ENCODE assay signal across 21 cellular contexts in genomic region chr1:178940022-178940765, GRCh38.
DNase-seq lines count a peak whose midpoint lies in the region; ATAC-seq and TF ChIP-seq lines count a peak whose summit lies in the region.
"Had no signal": no experiment of that assay in that cellular context is flagged by ENCODE, and none has a peak within 500 bp of the region (broad histone marks: within the 10 kb centered on the region; RNA-seq: fewer than 3 reads in every experiment).

No MANE protein-coding gene starts in this region.

- H3K27me3 Mint-ChIP-seq in endodermal cell (ENCODE audit: insufficient read depth), result no peaks in the 10 kb centered on the region
- peaks cover 7% of the 10 kb centered on the region for H3K27me3 Mint-ChIP-seq in activated T-helper 1 cell treated with anti-CD3 and anti-CD28 coated beads, Interleukin-12 subunit alpha, Interleukin-12 subunit beta, Interleukin-2, Interleukin-4 antibody, amounts not matched to agents 30 ng/mL and 10 ng/mL and 1 ng/mL, durations not matched to agents 14 hours and 24 hours and 36 hours (ENCODE audit: insufficient read depth)
- H3K27me3 Mint-ChIP-seq: activated CD4-positive, alpha-beta T cell treated with anti-CD3 and anti-CD28 coated beads, Interleukin-2, amount 10 ng/mL, durations not matched to agents 7 days and 5 days had no signal

- H3K36me3 ChIP-seq in heart left ventricle (no peaks in the 10 kb centered on the region), endodermal cell (ENCODE audit: control insufficient read depth, insufficient read depth, low read length) (no peaks in the 10 kb centered on the region), muscle layer of colon (ENCODE audit: insufficient read depth, low read length) (no peaks in the 10 kb centered on the region), tibial nerve (no peaks in the 10 kb centered on the region)
- H3K36me3 ChIP-seq: left lung had no signal

- H3K27ac ChIP-seq in heart left ventricle (peak overlapping the region in 9 of 12 donors; percentile 14 to 89 (median 86)), endodermal cell (ENCODE audit: low read depth, low read length) (no peak overlapping the region), muscle layer of colon (ENCODE audit: low read depth, low read length) (peak overlapping the region; percentile 92), tibial nerve (peak overlapping the region in 3 of 4 donors; percentile 56 to 88 (median 87))
- H3K27ac ChIP-seq: left lung had no signal

- no peak for TF ChIP-seq EP300 in tibial nerve (IDR thresholded peaks at IDR 0.05)

- H3K9me3 ChIP-seq in heart left ventricle (no peaks in the 10 kb centered on the region), endodermal cell (ENCODE audit: control insufficient read depth, low read length) (no peaks in the 10 kb centered on the region), muscle layer of colon (ENCODE audit: low read length) (no peaks in the 10 kb centered on the region), tibial nerve (no peaks in the 10 kb centered on the region)
- H3K9me3 ChIP-seq: left lung had no signal

- H3K4me1 ChIP-seq in heart left ventricle (peaks cover 5 to 52% (median 23%) of the 10 kb centered on the region in 12 donors), endodermal cell (ENCODE audit: control insufficient read depth, insufficient read depth, low read length) (no peaks in the 10 kb centered on the region), muscle layer of colon (ENCODE audit: insufficient read depth, low read length) (peaks cover 50% of the 10 kb centered on the region), tibial nerve (peaks cover 0 to 68% (median 16%) of the 10 kb centered on the region in 4 donors)
- H3K4me1 ChIP-seq: left lung had no signal

- no peak overlapping the region for H3K9ac ChIP-seq in endodermal cell (ENCODE audit: extremely low read depth, low read length, poor library complexity, severe bottlenecking)
- H3K9ac ChIP-seq in muscle layer of colon (ENCODE audit: low read length), result no peak overlapping the region

- H3K4me1 Mint-ChIP-seq in endodermal cell, result no peaks in the 10 kb centered on the region
- peaks cover 5% of the 10 kb centered on the region for H3K4me1 Mint-ChIP-seq in activated T-helper 1 cell treated with anti-CD3 and anti-CD28 coated beads, Interleukin-12 subunit alpha, Interleukin-12 subunit beta, Interleukin-2, Interleukin-4 antibody, amounts not matched to agents 30 ng/mL and 10 ng/mL and 1 ng/mL, durations not matched to agents 14 hours and 24 hours and 36 hours (ENCODE audit: low read depth)
- H3K4me1 Mint-ChIP-seq: CD4-positive, CD25-positive, alpha-beta regulatory T cell had no signal

- no peak overlapping the region for H3K27ac Mint-ChIP-seq in endodermal cell
- no peak overlapping the region for H3K27ac Mint-ChIP-seq in activated T-helper 1 cell treated with anti-CD3 and anti-CD28 coated beads, Interleukin-12 subunit alpha, Interleukin-12 subunit beta, Interleukin-2, Interleukin-4 antibody, amounts not matched to agents 30 ng/mL and 10 ng/mL and 1 ng/mL, durations not matched to agents 14 hours and 24 hours and 36 hours
- H3K27ac Mint-ChIP-seq: activated CD4-positive, alpha-beta T cell treated with anti-CD3 and anti-CD28 coated beads, Interleukin-2, amount 10 ng/mL, durations not matched to agents 7 days and 5 days; activated naive CD8-positive, alpha-beta T cell; activated T-cell treated with anti-CD3 and anti-CD28 coated beads, Interleukin-2, amount 50 U/mL, for 24 hours; GM23338; natural killer cell treated with Interleukin-12 subunit alpha and Interleukin-12 subunit beta and Interleukin-15 and Interleukin-18, amount 100 ng/mL, for 72 hours had no signal

- no peak overlapping the region for H3K4me3 ChIP-seq in heart left ventricle
- H3K4me3 ChIP-seq in endodermal cell (ENCODE audit: low read length), result no peak overlapping the region
- peak overlapping the region in 1 of 2 donors; percentile 12 for H3K4me3 ChIP-seq in muscle layer of colon (ENCODE audit: low read depth in 1 of 2, low read length in 2 of 2)
- H3K4me3 ChIP-seq in tibial nerve, result no peak overlapping the region
- H3K4me3 ChIP-seq: GM23338, left lung had no signal

- H3K9me3 Mint-ChIP-seq in endodermal cell, result no peaks in the 10 kb centered on the region
- no peaks in the 10 kb centered on the region for H3K9me3 Mint-ChIP-seq in activated T-helper 1 cell treated with anti-CD3 and anti-CD28 coated beads, Interleukin-12 subunit alpha, Interleukin-12 subunit beta, Interleukin-2, Interleukin-4 antibody, amounts not matched to agents 30 ng/mL and 10 ng/mL and 1 ng/mL, durations not matched to agents 14 hours and 24 hours and 36 hours
- H3K9me3 Mint-ChIP-seq: activated CD4-positive, alpha-beta T cell treated with anti-CD3 and anti-CD28 coated beads, Interleukin-2, amount 10 ng/mL, durations not matched to agents 7 days and 5 days; activated T-cell treated with anti-CD3 and anti-CD28 coated beads, Interleukin-2, amount 50 U/mL, for 24 hours; GM23338; natural killer cell treated with Interleukin-12 subunit alpha and Interleukin-12 subunit beta and Interleukin-15 and Interleukin-18, amount 100 ng/mL, for 72 hours had no signal

- 84 to 86% (median 85%) methylated on average over 11 of the region's 11 CpGs for WGBS in heart left ventricle, 4 donors
- 94 to 99% methylated on average over 9 to 11 of the region's 11 CpGs for WGBS in endodermal cell (ENCODE audit: insufficient coverage in 1 of 2, insufficient read length in 1 of 2), 2 experiments
- 59 to 61% methylated on average over 11 of the region's 11 CpGs for WGBS in tibial nerve, 2 donors

- H3K27me3 ChIP-seq in heart left ventricle (no peaks in the 10 kb centered on the region), endodermal cell (ENCODE audit: control insufficient read depth, insufficient read depth, low read length, poor library complexity, severe bottlenecking) (no peaks in the 10 kb centered on the region), muscle layer of colon (ENCODE audit: control insufficient read depth in 1 of 2, insufficient read depth in 2 of 2, low read length in 2 of 2) (no peaks in the 10 kb centered on the region), tibial nerve (no peaks in the 10 kb centered on the region)
- H3K27me3 ChIP-seq: left lung had no signal

- H3K4me3 Mint-ChIP-seq in endodermal cell, result no peak overlapping the region
- H3K4me3 Mint-ChIP-seq in activated T-helper 1 cell treated with anti-CD3 and anti-CD28 coated beads, Interleukin-12 subunit alpha, Interleukin-12 subunit beta, Interleukin-2, Interleukin-4 antibody, amounts not matched to agents 30 ng/mL and 10 ng/mL and 1 ng/mL, durations not matched to agents 14 hours and 24 hours and 36 hours, result no peak overlapping the region
- H3K4me3 Mint-ChIP-seq: activated CD4-positive, alpha-beta T cell treated with anti-CD3 and anti-CD28 coated beads, Interleukin-2, amount 10 ng/mL, durations not matched to agents 7 days and 5 days; activated naive CD8-positive, alpha-beta T cell; activated T-cell treated with anti-CD3 and anti-CD28 coated beads, Interleukin-2, amount 50 U/mL, for 24 hours; CD4-positive, CD25-positive, alpha-beta regulatory T cell; GM23338; natural killer cell treated with Interleukin-12 subunit alpha and Interleukin-12 subunit beta and Interleukin-15 and Interleukin-18, amount 100 ng/mL, for 72 hours had no signal

- no peak for TF ChIP-seq CTCF in heart left ventricle (IDR thresholded peaks at IDR 0.05)
- TF ChIP-seq CTCF in endodermal cell (conservative IDR thresholded peaks at IDR 0.05), result no peak
- TF ChIP-seq CTCF in tibial nerve (IDR thresholded peaks at IDR 0.05), result no peak

- DNase-seq in heart left ventricle, result no peak
- DNase-seq in left ventricle myocardium superior, result no peak
- peak; percentile 12 for DNase-seq in endodermal cell
- DNase-seq in tibial nerve (ENCODE audit: low spot score in 2 of 2), result no peak
- no peak for DNase-seq in SHP77 treated with DMSO at 0.1 percent for 48 hours (lab: John Stamatoyannopoulos, UW)
- no peak for DNase-seq in activated T-helper 1 cell treated with anti-CD3 and anti-CD28 coated beads, Interleukin-12 subunit alpha, Interleukin-12 subunit beta, Interleukin-2, Interleukin-4 antibody, amounts not matched to agents 30 ng/mL and 10 ng/mL and 1 ng/mL, durations not matched to agents 14 hours and 24 hours and 36 hours (ENCODE audit: low spot score)
- DNase-seq: activated CD4-positive, alpha-beta T cell treated with anti-CD3 and anti-CD28 coated beads, Interleukin-2, amount 10 ng/mL, durations not matched to agents 7 days and 5 days; activated T-cell treated with anti-CD3 and anti-CD28 coated beads, Interleukin-2, amount 50 U/mL, for 24 hours; CD4-positive, CD25-positive, alpha-beta regulatory T cell; left lung; NCI-H146; NCI-H345; retina; stimulated activated CD4-positive, alpha-beta T cell treated with anti-CD3 and anti-CD28 coated beads, Interleukin-2, amount 100 ng/mL, for 24 hours had no signal

- H3K36me3 Mint-ChIP-seq in endodermal cell (ENCODE audit: low read depth), result no peaks in the 10 kb centered on the region
- no peaks in the 10 kb centered on the region for H3K36me3 Mint-ChIP-seq in activated T-helper 1 cell treated with anti-CD3 and anti-CD28 coated beads, Interleukin-12 subunit alpha, Interleukin-12 subunit beta, Interleukin-2, Interleukin-4 antibody, amounts not matched to agents 30 ng/mL and 10 ng/mL and 1 ng/mL, durations not matched to agents 14 hours and 24 hours and 36 hours (ENCODE audit: low read depth)
- H3K36me3 Mint-ChIP-seq: activated naive CD8-positive, alpha-beta T cell; CD4-positive, CD25-positive, alpha-beta regulatory T cell; natural killer cell treated with Interleukin-12 subunit alpha and Interleukin-12 subunit beta and Interleukin-15 and Interleukin-18, amount 100 ng/mL, for 72 hours; type B pancreatic cell had no signal

- intact Hi-C loops in heart left ventricle (cut with DNase I), result no loop called here
- intact Hi-C loops in left ventricle myocardium superior (cut with micrococcal nuclease), result no loop called here
- intact Hi-C loops in activated T-helper 1 cell treated with anti-CD3 and anti-CD28 coated beads, Interleukin-12 subunit alpha, Interleukin-12 subunit beta, Interleukin-2, Interleukin-4 antibody, amounts not matched to agents 30 ng/mL and 10 ng/mL and 1 ng/mL, durations not matched to agents 14 hours and 24 hours and 36 hours (cut with micrococcal nuclease), result no loop called here

- ATAC-seq in heart left ventricle (no peak), left ventricle myocardium superior (no peak), HG03354 (IDR thresholded peaks at IDR 0.05; ENCODE audit: poor library complexity, severe bottlenecking, unreplicated experiment) (no peak)
- ATAC-seq: GM23338; natural killer cell treated with Interleukin-12 subunit alpha and Interleukin-12 subunit beta and Interleukin-15 and Interleukin-18, amount 100 ng/mL, for 72 hours; SK-N-SH treated with all-trans-retinoic acid at 6 μM for 48 hours had no signal

- TF ChIP-seq POLR2A in heart left ventricle (IDR thresholded peaks at IDR 0.05) (no peak), tibial nerve (IDR thresholded peaks at IDR 0.05) (no peak)
